35 cellular contexts compared by ENCODE assay signal in the genomic region with DNA sequence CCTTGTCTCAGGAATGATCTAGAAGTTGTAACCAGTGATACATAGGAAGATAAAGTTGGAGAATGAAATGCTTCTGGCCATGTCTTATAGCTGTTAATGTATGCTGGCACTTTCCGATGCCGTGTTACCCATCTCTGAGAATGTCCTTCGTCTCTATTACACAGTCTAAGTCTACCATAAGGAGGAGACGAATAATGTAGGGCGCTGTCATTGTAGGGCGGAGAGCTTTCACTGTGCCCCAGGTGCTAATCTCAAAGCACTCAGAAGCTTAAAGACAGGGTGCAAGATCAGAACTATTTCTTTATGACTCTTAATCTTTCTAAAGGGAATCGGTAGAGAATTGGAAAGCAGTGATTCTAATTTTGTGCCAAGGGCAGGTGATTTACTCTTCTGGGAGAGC. TPM values are rescaled to one million over a fixed set of nuclear protein-coding genes. Genes with fewer than 3 reads are reported as not detected.
"Had no signal": no experiment of that assay in that cellular context is flagged by ENCODE, and none has a peak within 500 bp of the region (broad histone marks: within the 10 kb centered on the region; RNA-seq: fewer than 3 reads in every experiment).

No MANE protein-coding gene starts in this region.

- DNase-seq: activated CD4-positive, alpha-beta memory T cell treated with anti-CD3 and anti-CD28 coated beads, Interleukin-2, amount 10 ng/mL, durations not matched to agents 7 days and 5 days; activated CD4-positive, alpha-beta T cell treated with anti-CD3 and anti-CD28 coated beads for 1 hour; activated CD4-positive, alpha-beta T cell treated with anti-CD3 and anti-CD28 coated beads for 48 hours; activated CD4-positive, CD25-positive, alpha-beta regulatory T cell; activated CD8-positive, alpha-beta memory T cell treated with anti-CD3 and anti-CD28 coated beads for 24 hours; activated CD8-positive, alpha-beta memory T cell treated with anti-CD3 and anti-CD28 coated beads, Interleukin-2, amount 10 ng/mL, durations not matched to agents 7 days and 5 days; activated CD8-positive, alpha-beta memory T cell treated with anti-CD3 and anti-CD28 coated beads, Interleukin-2, amount 50 U/mL, for 48 hours; activated effector memory CD4-positive, alpha-beta T cell treated with Interleukin-2 at 50 U/mL for 16 hours; activated naive CD4-positive, alpha-beta T cell treated with anti-CD3 and anti-CD28 coated beads, Interleukin-2, amount 10 ng/mL, durations not matched to agents 7 days and 5 days; activated naive CD8-positive, alpha-beta T cell treated with anti-CD3 and anti-CD28 coated beads, Interleukin-2, amount 50 U/mL, for 24 hours; activated T-cell treated with anti-CD3 and anti-CD28 coated beads, Interleukin-2, amount 50 U/mL, for 48 hours; amniotic stem cell; Karpas-422; KBM-7; NCI-H1105; NCI-H1417 treated with DMSO at 0.1 percent for 48 hours; NCI-H187 treated with DMSO at 0.1 percent for 48 hours; NCI-H2081 treated with DMSO at 0.1 percent for 48 hours; NCI-H446 treated with DMSO at 0.1 percent for 48 hours; NCI-H524; NCI-H69; NK-92 treated with Interleukin-12 subunit alpha and Interleukin-12 subunit beta, amount 100 ng/mL, for 24 hours; PC-3; Peyer's patch; RPMI8226; SHP77 treated with DMSO at 0.1 percent for 48 hours; SK-N-SH; T-cell; T-helper 17 cell had no signal

- H3K4me3 ChIP-seq: ascending aorta, cardiac muscle cell, Peyer's patch, SJSA1 had no signal

- H3K27ac Mint-ChIP-seq: activated CD4-positive, alpha-beta memory T cell treated with anti-CD3 and anti-CD28 coated beads, Interleukin-2, amount 10 ng/mL, durations not matched to agents 7 days and 5 days; activated CD8-positive, alpha-beta memory T cell treated with anti-CD3 and anti-CD28 coated beads, Interleukin-2, amount 10 ng/mL, durations not matched to agents 7 days and 5 days; activated naive CD4-positive, alpha-beta T cell treated with anti-CD3 and anti-CD28 coated beads, Interleukin-2, amount 10 ng/mL, durations not matched to agents 7 days and 5 days; activated naive CD8-positive, alpha-beta T cell; activated naive CD8-positive, alpha-beta T cell treated with anti-CD3 and anti-CD28 coated beads, Interleukin-2, amount 50 U/mL, for 24 hours; IgD-negative memory B cell; T-cell; T-helper 17 cell had no signal

- ATAC-seq: activated CD8-positive, alpha-beta memory T cell treated with anti-CD3 and anti-CD28 coated beads, Interleukin-2, amount 10 ng/mL, durations not matched to agents 7 days and 5 days; activated naive CD8-positive, alpha-beta T cell treated with anti-CD3 and anti-CD28 coated beads, Interleukin-2, amount 50 U/mL, for 24 hours; PC-3; T-cell; T-helper 17 cell had no signal

- H3K27me3 Mint-ChIP-seq: activated naive CD4-positive, alpha-beta T cell treated with anti-CD3 and anti-CD28 coated beads, Interleukin-2, amount 10 ng/mL, durations not matched to agents 7 days and 5 days; activated naive CD8-positive, alpha-beta T cell had no signal

- H3K4me1 Mint-ChIP-seq: activated CD4-positive, alpha-beta memory T cell treated with anti-CD3 and anti-CD28 coated beads, Interleukin-2, amount 10 ng/mL, durations not matched to agents 7 days and 5 days; activated CD8-positive, alpha-beta memory T cell treated with anti-CD3 and anti-CD28 coated beads, Interleukin-2, amount 10 ng/mL, durations not matched to agents 7 days and 5 days; activated naive CD4-positive, alpha-beta T cell treated with anti-CD3 and anti-CD28 coated beads, Interleukin-2, amount 10 ng/mL, durations not matched to agents 7 days and 5 days; activated naive CD8-positive, alpha-beta T cell treated with anti-CD3 and anti-CD28 coated beads, Interleukin-2, amount 50 U/mL, for 24 hours; IgD-negative memory B cell; T-cell; T-helper 17 cell had no signal

- H3K27me3 ChIP-seq: ascending aorta, cardiac muscle cell, Peyer's patch, SJSA1 had no signal

- H3K36me3 ChIP-seq: ascending aorta, cardiac muscle cell, Peyer's patch, SJSA1 had no signal

- H3K9me3 ChIP-seq: ascending aorta, Peyer's patch, SJSA1, SK-N-SH had no signal

- H3K4me3 Mint-ChIP-seq: activated CD4-positive, alpha-beta memory T cell treated with anti-CD3 and anti-CD28 coated beads, Interleukin-2, amount 10 ng/mL, durations not matched to agents 7 days and 5 days; activated CD8-positive, alpha-beta memory T cell treated with anti-CD3 and anti-CD28 coated beads, Interleukin-2, amount 10 ng/mL, durations not matched to agents 7 days and 5 days; activated naive CD4-positive, alpha-beta T cell treated with anti-CD3 and anti-CD28 coated beads, Interleukin-2, amount 10 ng/mL, durations not matched to agents 7 days and 5 days; activated naive CD8-positive, alpha-beta T cell; activated naive CD8-positive, alpha-beta T cell treated with anti-CD3 and anti-CD28 coated beads, Interleukin-2, amount 50 U/mL, for 24 hours; IgD-negative memory B cell; T-cell; T-helper 17 cell had no signal

- H3K9ac ChIP-seq: SK-N-SH had no signal

- H3K9me3 Mint-ChIP-seq: activated CD4-positive, alpha-beta memory T cell treated with anti-CD3 and anti-CD28 coated beads, Interleukin-2, amount 10 ng/mL, durations not matched to agents 7 days and 5 days; activated naive CD4-positive, alpha-beta T cell treated with anti-CD3 and anti-CD28 coated beads, Interleukin-2, amount 10 ng/mL, durations not matched to agents 7 days and 5 days; activated naive CD8-positive, alpha-beta T cell treated with anti-CD3 and anti-CD28 coated beads, Interleukin-2, amount 50 U/mL, for 24 hours had no signal

- H3K4me1 ChIP-seq: ascending aorta, Peyer's patch, SJSA1 had no signal

- H3K27ac ChIP-seq: ascending aorta, cardiac muscle cell, Peyer's patch, SJSA1, VCaP had no signal

- H3K36me3 Mint-ChIP-seq: activated CD8-positive, alpha-beta memory T cell treated with anti-CD3 and anti-CD28 coated beads, Interleukin-2, amount 10 ng/mL, durations not matched to agents 7 days and 5 days; activated naive CD4-positive, alpha-beta T cell treated with anti-CD3 and anti-CD28 coated beads, Interleukin-2, amount 10 ng/mL, durations not matched to agents 7 days and 5 days; activated naive CD8-positive, alpha-beta T cell; IgD-negative memory B cell; T-cell had no signal

RNA-seq across cellular contexts. Expression of gene MSTN, which starts 48.2 kb away (rescaled TPM):
- total RNA-seq: activated CD4-positive, alpha-beta memory T cell treated with anti-CD3 and anti-CD28 coated beads, Interleukin-2, amount 10 ng/mL, durations not matched to agents 7 days and 5 days; activated CD8-positive, alpha-beta memory T cell treated with anti-CD3 and anti-CD28 coated beads, Interleukin-2, amount 10 ng/mL, durations not matched to agents 7 days and 5 days; ascending aorta; PC-3; T-cell had no signal
- polyA plus RNA-seq: cardiac muscle cell, IgD-negative memory B cell had no signal
